Comparison of ENCODE assay signal across 11 cellular contexts in the genomic region with DNA sequence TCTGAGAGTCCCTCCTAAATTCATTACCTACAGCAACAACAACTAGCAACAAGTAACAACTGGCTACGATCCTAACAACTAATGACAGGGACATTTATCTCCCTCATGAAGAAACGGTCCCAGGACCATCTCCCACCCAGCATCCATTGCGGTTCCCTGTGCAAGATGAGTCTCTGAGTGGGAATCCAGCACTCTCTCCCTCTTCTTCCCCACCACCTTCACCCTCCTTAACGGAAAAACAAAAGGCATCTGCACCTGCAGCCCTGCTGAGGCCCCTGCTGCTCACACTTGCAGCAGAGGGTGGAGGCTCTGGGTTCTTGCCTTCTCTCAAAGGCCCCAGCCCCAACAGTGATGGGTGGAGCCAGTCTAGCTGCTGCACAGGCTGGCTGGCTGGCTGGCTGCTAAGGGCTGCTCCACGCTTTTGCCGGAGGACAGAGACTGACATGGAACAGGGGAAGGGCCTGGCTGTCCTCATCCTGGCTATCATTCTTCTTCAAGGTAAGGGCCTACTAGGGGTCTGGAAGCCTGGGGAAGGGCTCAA. TPM values are rescaled to one million over a fixed set of nuclear protein-coding genes. Genes with fewer than 3 reads are reported as not detected.
A peak's percentile ranks its signal among the peaks of the same experiment; 100 is the strongest.
DNase-seq lines count a peak whose midpoint lies in the region; ATAC-seq and TF ChIP-seq lines count a peak whose summit lies in the region.
"Had no signal": no experiment of that assay in that cellular context is flagged by ENCODE, and none has a peak within 500 bp of the region (broad histone marks: within the 10 kb centered on the region; RNA-seq: fewer than 3 reads in every experiment).

A gene (plus strand): TSS at position 364 of the 541 bp plus-strand sequence. CDS start 80 bp downstream, at position 444.

- intact Hi-C loops in activated CD8-positive, alpha-beta T cell treated with anti-CD3 and anti-CD28 coated beads for 36 hours (cut with micrococcal nuclease), result loop anchor here (2.0 to 5.0 kb wide), 3 partner anchors 39 to 142 kb away; a partner anchor contains a TSS

- peak within 1 kb of the TSS; percentile 99 for H3K4me3 ChIP-seq in CD8-positive, alpha-beta memory T cell (ENCODE audit: low read length)

- peaks cover 16 to 73% (median 33%) of the 10 kb centered on the region in 3 donors for H3K36me3 Mint-ChIP-seq in CD8-positive, alpha-beta memory T cell
- peaks cover 62% of the 10 kb centered on the region for H3K36me3 Mint-ChIP-seq in activated CD8-positive, alpha-beta T cell treated with anti-CD3 and anti-CD28 coated beads for 36 hours (ENCODE audit: low read depth)
- peaks cover 58% of the 10 kb centered on the region for H3K36me3 Mint-ChIP-seq in activated naive CD8-positive, alpha-beta T cell treated with anti-CD3 and anti-CD28 coated beads, Interleukin-2, amount 50 U/mL, for 24 hours (ENCODE audit: low read depth)

- H3K4me1 Mint-ChIP-seq in CD8-positive, alpha-beta memory T cell, result peaks cover 68 to 77% (median 69%) of the 10 kb centered on the region in 3 donors
- peaks cover 43% of the 10 kb centered on the region for H3K4me1 Mint-ChIP-seq in activated CD8-positive, alpha-beta T cell treated with anti-CD3 and anti-CD28 coated beads for 36 hours (ENCODE audit: low read depth)
- peaks cover 60% of the 10 kb centered on the region for H3K4me1 Mint-ChIP-seq in activated naive CD8-positive, alpha-beta T cell treated with anti-CD3 and anti-CD28 coated beads, Interleukin-2, amount 50 U/mL, for 24 hours

- H3K9me3 ChIP-seq in CD8-positive, alpha-beta memory T cell (ENCODE audit: low read length), result no peaks in the 10 kb centered on the region

- DNase-seq in CD8-positive, alpha-beta memory T cell, result peak; percentile 40 to 87 (median 63)
- DNase-seq in activated CD8-positive, alpha-beta T cell treated with anti-CD3 and anti-CD28 coated beads for 36 hours, result peak; percentile 85
- peak; percentile 69 for DNase-seq in activated naive CD8-positive, alpha-beta T cell treated with anti-CD3 and anti-CD28 coated beads, Interleukin-2, amount 50 U/mL, for 24 hours
- peak; percentile 61 for DNase-seq in stimulated activated CD4-positive, alpha-beta T cell treated with anti-CD3 and anti-CD28 coated beads, Interleukin-2, amount 100 ng/mL, for 4 hours (ENCODE audit: low read depth)
- DNase-seq in mesenteric fat pad (ENCODE audit: low spot score), result no peak
- DNase-seq in HuH-7.5 (ENCODE audit: low spot score), result no peak
- no peak for DNase-seq in UCSD-AML1 (lab: John Stamatoyannopoulos, UW; ENCODE audit: unreplicated experiment)
- no peak for DNase-seq in NCI-H748 treated with DMSO at 0.1 percent for 48 hours (lab: John Stamatoyannopoulos, UW)
- DNase-seq: NCI-H345, T1000 had no signal

- H3K4me1 ChIP-seq in CD8-positive, alpha-beta memory T cell (ENCODE audit: insufficient read depth, low read length), result peaks cover 56% of the 10 kb centered on the region

- peaks cover 11% of the 10 kb centered on the region for H3K36me3 ChIP-seq in CD8-positive, alpha-beta memory T cell (ENCODE audit: insufficient read depth, low read length)

- no peaks in the 10 kb centered on the region for H3K9me3 Mint-ChIP-seq in CD8-positive, alpha-beta memory T cell
- no peaks in the 10 kb centered on the region for H3K9me3 Mint-ChIP-seq in activated CD8-positive, alpha-beta T cell treated with anti-CD3 and anti-CD28 coated beads for 36 hours
- no peaks in the 10 kb centered on the region for H3K9me3 Mint-ChIP-seq in activated naive CD8-positive, alpha-beta T cell treated with anti-CD3 and anti-CD28 coated beads, Interleukin-2, amount 50 U/mL, for 24 hours

- CTCF ChIA-PET in CD8-positive, alpha-beta memory T cell (lab: Charles Lee), result interaction anchor here (1.5 to 6.6 kb wide), 5 partner anchors 8 to 145 kb away, joined by 3 to 39 read pairs (median 4); no protein-coding TSS in a partner anchor
- CTCF ChIA-PET in activated CD8-positive, alpha-beta T cell treated with anti-CD3 and anti-CD28 coated beads for 36 hours (lab: Charles Lee), result interaction anchor here (1.0 to 6.0 kb wide), 4 partner anchors 32 to 133 kb away, joined by 3 to 38 read pairs (median 4); no protein-coding TSS in a partner anchor

- H3K4me3 Mint-ChIP-seq in CD8-positive, alpha-beta memory T cell, result peak within 1 kb of the TSS; percentile 90 to 99 (median 94)
- peak within 1 kb of the TSS; percentile 81 for H3K4me3 Mint-ChIP-seq in activated CD8-positive, alpha-beta T cell treated with anti-CD3 and anti-CD28 coated beads for 36 hours
- H3K4me3 Mint-ChIP-seq in activated naive CD8-positive, alpha-beta T cell treated with anti-CD3 and anti-CD28 coated beads, Interleukin-2, amount 50 U/mL, for 24 hours, result peak within 1 kb of the TSS; percentile 88

- H3K27ac Mint-ChIP-seq in CD8-positive, alpha-beta memory T cell, result peak within 1 kb of the TSS; percentile 94 to 100 (median 99)
- H3K27ac Mint-ChIP-seq in activated CD8-positive, alpha-beta T cell treated with anti-CD3 and anti-CD28 coated beads for 36 hours, result peak within 1 kb of the TSS; percentile 96
- peak within 1 kb of the TSS; percentile 92 for H3K27ac Mint-ChIP-seq in activated naive CD8-positive, alpha-beta T cell treated with anti-CD3 and anti-CD28 coated beads, Interleukin-2, amount 50 U/mL, for 24 hours

- no peak for TF ChIP-seq CTCF in activated CD8-positive, alpha-beta T cell treated with anti-CD3 and anti-CD28 coated beads for 36 hours (IDR thresholded peaks at IDR 0.05)

- no peaks in the 10 kb centered on the region for H3K27me3 Mint-ChIP-seq in CD8-positive, alpha-beta memory T cell
- H3K27me3 Mint-ChIP-seq in activated CD8-positive, alpha-beta T cell treated with anti-CD3 and anti-CD28 coated beads for 36 hours, result no peaks in the 10 kb centered on the region
- H3K27me3 Mint-ChIP-seq in activated naive CD8-positive, alpha-beta T cell treated with anti-CD3 and anti-CD28 coated beads, Interleukin-2, amount 50 U/mL, for 24 hours, result no peaks in the 10 kb centered on the region

- POLR2A ChIA-PET in CD8-positive, alpha-beta memory T cell (lab: Charles Lee), result interaction anchor here (0.5 to 3.9 kb wide), 5 partner anchors 15 to 862 kb away, joined by 3 to 27 read pairs (median 3); a partner anchor contains a TSS
- POLR2A ChIA-PET in activated CD8-positive, alpha-beta T cell treated with anti-CD3 and anti-CD28 coated beads for 36 hours (lab: Charles Lee), result interaction anchor here (0.6 to 2.3 kb wide), 8 partner anchors 9 to 163 kb away, joined by 3 to 9 read pairs (median 4); a partner anchor contains a TSS

- peak within 1 kb of the TSS; percentile 87 for H3K27ac ChIP-seq in CD8-positive, alpha-beta memory T cell (ENCODE audit: low read depth, low read length)
- H3K27ac ChIP-seq: HL-60 had no signal

- no peaks in the 10 kb centered on the region for H3K27me3 ChIP-seq in CD8-positive, alpha-beta memory T cell (ENCODE audit: insufficient read depth, low read length, poor library complexity, severe bottlenecking)

- peak; percentile 67 for ATAC-seq in activated CD8-positive, alpha-beta T cell treated with anti-CD3 and anti-CD28 coated beads for 36 hours
- peak; percentile 72 for ATAC-seq in activated naive CD8-positive, alpha-beta T cell treated with anti-CD3 and anti-CD28 coated beads, Interleukin-2, amount 50 U/mL, for 24 hours

RNA-seq across cellular contexts. Expression of the gene that starts here (rescaled TPM):
- 100 to 1,000 TPM; 167 to 170 TPM for total RNA-seq in CD8-positive, alpha-beta memory T cell
- 414 TPM for polyA plus RNA-seq in CD8-positive, alpha-beta memory T cell
- 100 to 1,000 TPM; 116 to 118 TPM for total RNA-seq in activated CD8-positive, alpha-beta T cell treated with anti-CD3 and anti-CD28 coated beads for 36 hours
- total RNA-seq in mesenteric fat pad, result 1.1 TPM

Comparison
In these comparisons a context has a peak if more than half of its experiments do, and no peak if none do; other contexts are left out.
1. RNA of the gene that starts here (total RNA-seq): 167 to 170 TPM in CD8-positive, alpha-beta memory T cell and 116 to 118 TPM in activated CD8-positive, alpha-beta T cell treated with anti-CD3 and anti-CD28 coated beads for 36 hours; 1.1 TPM in mesenteric fat pad (single experiment); every median in the first group is over 10 times any median in the second.
2. DNase-seq: peak in CD8-positive, alpha-beta memory T cell (5 of 5), activated CD8-positive, alpha-beta T cell treated with anti-CD3 and anti-CD28 coated beads for 36 hours (single experiment), activated naive CD8-positive, alpha-beta T cell treated with anti-CD3 and anti-CD28 coated beads, Interleukin-2, amount 50 U/mL, for 24 hours (single experiment) and stimulated activated CD4-positive, alpha-beta T cell treated with anti-CD3 and anti-CD28 coated beads, Interleukin-2, amount 100 ng/mL, for 4 hours (single experiment); none in mesenteric fat pad (single experiment), HuH-7.5 (single experiment), UCSD-AML1 (single experiment) and NCI-H748 treated with DMSO at 0.1 percent for 48 hours (single experiment).
3. Peak in every context shown above with its lines, with median percentiles within 50 percentile points of each other: H3K27ac Mint-ChIP-seq and H3K4me3 Mint-ChIP-seq.